28 cellular contexts compared by ENCODE assay signal in the genomic region with DNA sequence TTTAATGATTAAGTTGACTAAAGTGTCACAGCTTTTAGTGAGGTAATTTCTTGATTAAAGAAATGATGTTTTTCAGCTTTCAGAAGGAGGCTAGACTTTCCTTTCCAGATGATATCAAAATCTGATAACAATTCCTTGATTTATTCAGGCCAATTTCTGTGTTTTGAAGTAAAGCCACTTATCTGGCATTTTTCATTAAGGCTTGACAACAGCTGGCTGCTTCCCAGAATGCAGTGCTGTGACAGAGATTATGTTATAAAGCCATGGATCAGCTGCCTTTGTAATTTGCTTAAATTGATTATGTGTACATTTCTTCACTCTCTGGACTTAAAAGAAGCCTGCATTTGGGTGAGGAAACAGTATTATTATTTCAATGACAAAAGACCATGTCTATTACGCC.
"Had no signal": no experiment of that assay in that cellular context is flagged by ENCODE, and none has a peak within 500 bp of the region (broad histone marks: within the 10 kb centered on the region; RNA-seq: fewer than 3 reads in every experiment).

No MANE protein-coding gene starts in this region.

- DNase-seq: activated CD4-positive, alpha-beta T cell treated with anti-CD3 and anti-CD28 coated beads, Interleukin-2, amount 10 ng/mL, durations not matched to agents 24 days and 14 days; activated CD4-positive, alpha-beta T cell treated with anti-CD3 and anti-CD28 coated beads, Interleukin-2, amount 50 U/mL, for 4 hours; activated CD8-positive, alpha-beta T cell treated with anti-CD3 and anti-CD28 coated beads for 36 hours; activated gamma-delta T cell; activated naive CD4-positive, alpha-beta T cell treated with Interleukin-2 at 50 U/mL for 16 hours; activated naive CD8-positive, alpha-beta T cell treated with anti-CD3 and anti-CD28 coated beads, Interleukin-2, amount 10 ng/mL, durations not matched to agents 7 days and 5 days; activated T-cell treated with anti-CD3 and anti-CD28 coated beads, Interleukin-2, amount 50 U/mL, for 1 hour; anterior cingulate cortex; caudate nucleus; cerebellar nuclear complex; NCI-H1092 treated with DMSO at 0.1 percent for 48 hours; NCI-H1417; NCI-H146; NCI-H187; NCI-H2029 treated with DMSO at 0.1 percent for 48 hours; NCI-H2171 treated with DMSO at 0.1 percent for 48 hours; NCI-H2227 treated with DMSO at 0.1 percent for 48 hours; NCI-H446; NCI-H510A treated with DMSO at 0.1 percent for 48 hours; NCI-H748 treated with DMSO at 0.1 percent for 48 hours; SHP77; SW 1271; T-helper 1 cell; T-helper 2 cell; T-helper 9 cell had no signal

- H3K4me3 ChIP-seq: SJCRH30 had no signal

- H3K36me3 ChIP-seq: SJCRH30 had no signal

- ATAC-seq: activated CD8-positive, alpha-beta T cell treated with anti-CD3 and anti-CD28 coated beads for 36 hours; Panc1 had no signal

- H3K9me3 ChIP-seq: SJCRH30 had no signal

- H3K27me3 ChIP-seq: SJCRH30 had no signal

- FAIRE-seq: bronchial epithelial cell had no signal

- H3K27ac ChIP-seq: SJCRH30 had no signal
